5 cellular contexts compared by ENCODE assay signal in genomic region chr1:207251066-207251465, GRCh38.
"Had no signal": no experiment of that assay in that cellular context is flagged by ENCODE, and none has a peak within 500 bp of the region (broad histone marks: within the 10 kb centered on the region; RNA-seq: fewer than 3 reads in every experiment).

No MANE protein-coding gene starts in this region.

- ATAC-seq: GM23338, HepG2 had no signal

- H3K4me3 ChIP-seq: GM23338 had no signal

- H3K27ac Mint-ChIP-seq: GM23338 had no signal

- H3K4me1 Mint-ChIP-seq: GM23338, H9 had no signal

- DNase-seq: H9, HCEC 1CT had no signal

- H3K4me3 Mint-ChIP-seq: GM23338, H9, IgD-negative memory B cell had no signal
